ENCODE assay signal across 10 cellular contexts in genomic region chr22:35684270-35684700, GRCh38. TPM values are rescaled to one million over a fixed set of nuclear protein-coding genes. Genes with fewer than 3 reads are reported as not detected.
DNase-seq lines count a peak whose midpoint lies in the region; ATAC-seq, FAIRE-seq and TF ChIP-seq lines count a peak whose summit lies in the region.
"Had no signal": no experiment of that assay in that cellular context is flagged by ENCODE, and none has a peak within 500 bp of the region (broad histone marks: within the 10 kb centered on the region; RNA-seq: fewer than 3 reads in every experiment).

No MANE protein-coding gene starts in this region.

- no peak overlapping the region for H2BK12ac ChIP-seq in H1 (ENCODE audit: low read depth, low read length)

- TF ChIP-seq CTCF in GM06990 (IDR thresholded peaks at IDR 0.05; ENCODE audit: insufficient read depth, low read length, poor library complexity, severe bottlenecking) = peak; percentile 16
- TF ChIP-seq CTCF in H1 (IDR thresholded peaks at IDR 0.05; ENCODE audit: control extremely low read depth in 1 of 3, insufficient read depth in 1 of 3, low read depth in 1 of 3, low read length in 3 of 3) = peak; percentile 22 to 60 (median 57)
- TF ChIP-seq CTCF in mesothelial cell of epicardium (IDR thresholded peaks at IDR 0.05; ENCODE audit: unreplicated experiment) = no peak
- TF ChIP-seq CTCF in omental fat pad (IDR thresholded peaks at IDR 0.05) = no peak

- H3K9me3 ChIP-seq in H1 (ENCODE audit: insufficient read depth in 2 of 2, low read depth in 1 of 2, low read length in 1 of 2) = no peaks in the 10 kb centered on the region

- H2BK120ac ChIP-seq in H1 (replicated peaks; ENCODE audit: low read depth, low read length) = no peak overlapping the region

- H3K4ac ChIP-seq in H1 (replicated peaks; ENCODE audit: insufficient read length, low read depth, low read length) = no peak overlapping the region

- H4K5ac ChIP-seq in H1 (ENCODE audit: insufficient read length, low read depth, low read length) = no peak overlapping the region

- DNase-seq in GM06990 (ENCODE audit: extremely low read depth, insufficient read length) (no peak), NCI-H69 (lab: John Stamatoyannopoulos, UW) (peak; percentile 55), H1 (ENCODE audit: low read depth in 1 of 2, low spot score in 2 of 2) (peak in 1 of 2 experiments; percentile 61), mucosa of gallbladder (ENCODE audit: low spot score) (peak; percentile 21), mesothelial cell of epicardium (ENCODE audit: low spot score in 2 of 2, unreplicated experiment in 2 of 2) (no peak), omental fat pad (ENCODE audit: low spot score) (no peak)
- no peak for DNase-seq in stimulated activated CD4-positive, alpha-beta T cell treated with anti-CD3 and anti-CD28 coated beads, Interleukin-2, amount 100 ng/mL, for 48 hours

- H2BK5ac ChIP-seq in H1 (ENCODE audit: low read depth, low read length) = no peak overlapping the region

- peak; percentile 68 to 76 for TF ChIP-seq RAD21 in H1 (IDR thresholded peaks at IDR 0.05 in 1 of 2, conservative IDR thresholded peaks at IDR 0.05 in 1 of 2; ENCODE audit: low read depth in 2 of 2, low read length in 2 of 2)

- no peak overlapping the region for H3K27ac Mint-ChIP-seq in mesothelial cell of epicardium

- no peak overlapping the region for H3K23ac ChIP-seq in H1 (ENCODE audit: insufficient read length)

- H4K91ac ChIP-seq in H1 (replicated peaks; ENCODE audit: insufficient read length, low read length) = no peak overlapping the region

- no peaks in the 10 kb centered on the region for H3K79me1 ChIP-seq in H1 (ENCODE audit: low read depth, low read length)

- H3K18ac ChIP-seq in H1 (ENCODE audit: extremely low read depth, low read length) = no peak overlapping the region

- no peak overlapping the region for H3K4me2 ChIP-seq in H1 (ENCODE audit: insufficient read depth in 1 of 2, low read depth in 2 of 2, low read length in 2 of 2)

- H3K4me1 ChIP-seq in H1 (replicated peaks in 1 of 4; ENCODE audit: control insufficient read depth in 3 of 4, insufficient read depth in 4 of 4, low read length in 3 of 4) = no peaks in the 10 kb centered on the region

- H2BK20ac ChIP-seq in H1 (ENCODE audit: low read length) = no peak overlapping the region

- H3K27me3 ChIP-seq in GM06990 (replicated peaks; ENCODE audit: control insufficient read depth, insufficient read depth, low read length) = no peaks in the 10 kb centered on the region
- H3K27me3 ChIP-seq in H1 (replicated peaks in 1 of 4; ENCODE audit: control insufficient read depth in 3 of 4, extremely low read depth in 1 of 4, insufficient read depth in 3 of 4, low read length in 3 of 4) = no peaks in the 10 kb centered on the region

- H2AFZ ChIP-seq in H1 (ENCODE audit: low read length) = peak overlapping the region; percentile 29; the same call in 1 of the 2 replicates

- H3K4me1 Mint-ChIP-seq in mesothelial cell of epicardium = no peaks in the 10 kb centered on the region

- TF ChIP-seq EP300 in H1 (IDR thresholded peaks at IDR 0.05; ENCODE audit: borderline replicate concordance in 1 of 2, low read depth in 2 of 2, low read length in 2 of 2) = no peak

- no peaks in the 10 kb centered on the region for H4K20me1 ChIP-seq in H1 (replicated peaks in 1 of 2; ENCODE audit: control insufficient read depth in 1 of 2, insufficient read depth in 2 of 2, low read length in 2 of 2)

- no peaks in the 10 kb centered on the region for H3K27me3 Mint-ChIP-seq in mesothelial cell of epicardium (ENCODE audit: low read depth)

- H3K9me3 Mint-ChIP-seq in mesothelial cell of epicardium = peaks cover 13% of the 10 kb centered on the region

- H2AK5ac ChIP-seq in H1 (ENCODE audit: low read depth, low read length) = no peak overlapping the region

- H3K4me3 ChIP-seq in GM06990 (replicated peaks; ENCODE audit: low read depth, low read length) (no peak overlapping the region), H1 (ENCODE audit: extremely low read depth in 1 of 4, insufficient read depth in 2 of 4, low read depth in 3 of 4, low read length in 4 of 4) (no peak overlapping the region)

- no peak overlapping the region for H3K4me3 Mint-ChIP-seq in mesothelial cell of epicardium

- TF ChIP-seq POLR2A in H1 (IDR thresholded peaks at IDR 0.05; ENCODE audit: control extremely low read depth in 1 of 2, low read depth in 2 of 2, low read length in 2 of 2) = no peak

- peak; percentile 55 for FAIRE-seq in H1 (lab: Jason Lieb, UNC)
- FAIRE-seq: GM18507 had no signal

- POLR2A ChIA-PET in H1 (lab: Charles Lee; ENCODE audit: partially characterized antibody) = interaction anchor here (0.7 to 1.4 kb wide), 3 partner anchors 9 to 36 kb away, joined by 3 to 4 read pairs (median 3); partner anchors contain the start of gene APOL6

- H3K36me3 ChIP-seq in GM06990 (ENCODE audit: control insufficient read depth, insufficient read depth, low read length) (no peaks in the 10 kb centered on the region), H1 (ENCODE audit: control insufficient read depth in 2 of 4, insufficient read depth in 4 of 4, low read length in 3 of 4) (no peaks in the 10 kb centered on the region)

- no peak overlapping the region for H3K56ac ChIP-seq in H1 (replicated peaks; ENCODE audit: insufficient read length, low read depth, low read length)

- no peaks in the 10 kb centered on the region for H3K79me2 ChIP-seq in H1 (ENCODE audit: control insufficient read depth in 1 of 2, insufficient read depth in 2 of 2, low read length in 2 of 2)

- no peak overlapping the region for H3K14ac ChIP-seq in H1 (ENCODE audit: insufficient read length)

- ATAC-seq in GM21390 (IDR thresholded peaks at IDR 0.05; ENCODE audit: unreplicated experiment) (no peak), omental fat pad (ENCODE audit: low FRiP score) (no peak)

- CTCF ChIA-PET in H1 (lab: Charles Lee; ENCODE audit: partially characterized antibody) = interaction anchor here (0.5 to 3.6 kb wide), 34 partner anchors 8 to 498 kb away, joined by 3 to 25 read pairs (median 4); partner anchors contain the start of gene APOL5

- peaks cover 2% of the 10 kb centered on the region; the same call in 1 of the 2 replicates for H3K23me2 ChIP-seq in H1 (ENCODE audit: low read depth, low read length)

- WGBS in H1 (ENCODE audit: extremely low coverage in 1 of 2, insufficient coverage in 1 of 2, insufficient read length in 1 of 2, insufficient replicate concordance in 2 of 2, low coverage in 1 of 2, low lambda C conversion rate in 2 of 2, missing lambda C conversion rate in 1 of 2), 2 experiments = 52% methylated on average over 3 of the region's 3 CpGs; no CpG with 5 or more reads in 1 of the 2 experiments

- no peaks in the 10 kb centered on the region for H3K36me3 Mint-ChIP-seq in mesothelial cell of epicardium

- H4K8ac ChIP-seq in H1 (ENCODE audit: extremely low read depth, insufficient read depth, low read length) = no peak overlapping the region

- no peak overlapping the region for H3K9ac ChIP-seq in H1 (replicated peaks in 1 of 4; ENCODE audit: extremely low read depth in 1 of 4, low read depth in 3 of 4, low read length in 3 of 4)

- H3K27ac ChIP-seq in H1 (ENCODE audit: low read depth, low read length) = no peak overlapping the region

- no peak overlapping the region for H2BK15ac ChIP-seq in H1 (ENCODE audit: low read length)

TF ChIP-seq in H1, 55 proteins besides CTCF, POLR2A, EP300 and RAD21 (continues in another document):
- TF ChIP-seq PHF8 (conservative IDR thresholded peaks at IDR 0.05; ENCODE audit: low read depth, low read length) (no peak), SUZ12 (IDR thresholded peaks at IDR 0.05; ENCODE audit: low read length) (no peak), KDM4A (IDR thresholded peaks at IDR 0.05; ENCODE audit: low read depth, low read length, severe bottlenecking) (no peak), RXRA (IDR thresholded peaks at IDR 0.05; ENCODE audit: insufficient read depth, low read depth, low read length) (no peak), E2F6 (IDR thresholded peaks at IDR 0.05) (no peak), EZH2 (IDR thresholded peaks at IDR 0.05; ENCODE audit: low read depth, low read length, severe bottlenecking) (no peak), TBP (IDR thresholded peaks at IDR 0.05; ENCODE audit: low read depth, low read length) (no peak), RBBP5 (IDR thresholded peaks at IDR 0.05; ENCODE audit: borderline replicate concordance, low read depth, low read length) (no peak), KDM1A (IDR thresholded peaks at IDR 0.05; ENCODE audit: borderline replicate concordance, low read length) (no peak), YY1 (IDR thresholded peaks at IDR 0.05; ENCODE audit: low read depth, low read length) (no peak)

RNA-seq across cellular contexts. Expression of gene APOL5, which starts 33.4 kb away (rescaled TPM):
- not detected in 2 replicates for total RNA-seq in H1 (2021; fragmentation: NEBNext Ultra II Directional; extraction: Animal tissue kit (Norgen Biotek cat#: 25700))
- polyA plus RNA-seq in H1 (2011; rRNA removed) = not detected in 2 replicates
- polyA plus RNA-seq in H1 (2011; cell fraction: cytosol; rRNA removed) = not detected
- not detected for polyA plus RNA-seq in H1 (2011; cell fraction: nucleus; rRNA removed)
- polyA plus RNA-seq in H1 (2012, experiment 1 of 2) = not detected in 4 replicates
- not detected for polyA plus RNA-seq in H1 (2012, experiment 2 of 2)
- not detected for polyA plus RNA-seq in H1 (2013, experiment 1 of 2)
- not detected for polyA plus RNA-seq in H1 (2013, experiment 2 of 2)
- polyA minus RNA-seq in H1 (2011; rRNA and poly(A)+ RNA removed) = not detected in 2 replicates
- polyA minus RNA-seq in H1 (2011; cell fraction: cytosol; rRNA and poly(A)+ RNA removed) = not detected
- not detected for polyA minus RNA-seq in H1 (2011; cell fraction: nucleus; rRNA and poly(A)+ RNA removed)
- not detected for total RNA-seq in mucosa of gallbladder
- not detected in 3 replicates for total RNA-seq in mesothelial cell of epicardium
- total RNA-seq in omental fat pad = not detected
- total RNA-seq: activated CD8-positive, alpha-beta memory T cell treated with anti-CD3 and anti-CD28 coated beads for 36 hours had no signal

RNA-seq across cellular contexts. Expression of gene APOL6, which starts 36.0 kb away (rescaled TPM):
- 0.13 TPM in 2 replicates for total RNA-seq in H1 (2021; fragmentation: NEBNext Ultra II Directional; extraction: Animal tissue kit (Norgen Biotek cat#: 25700))
- 0.06 and 0.08 TPM in 2 replicates for polyA plus RNA-seq in H1 (2011; rRNA removed)
- polyA plus RNA-seq in H1 (2011; cell fraction: cytosol; rRNA removed) = 0.10 TPM
- polyA plus RNA-seq in H1 (2011; cell fraction: nucleus; rRNA removed) = 0.09 TPM
- 0.08 to 0.17 TPM (median 0.11 TPM) in 4 replicates for polyA plus RNA-seq in H1 (2012, experiment 1 of 2)
- polyA plus RNA-seq in H1 (2012, experiment 2 of 2) = 0.04 TPM
- 0.10 TPM for polyA plus RNA-seq in H1 (2013, experiment 1 of 2)
- 0.07 TPM for polyA plus RNA-seq in H1 (2013, experiment 2 of 2)
- polyA minus RNA-seq in H1 (2011; rRNA and poly(A)+ RNA removed) = 0.19 and 0.34 TPM in 2 replicates
- polyA minus RNA-seq in H1 (2011; cell fraction: cytosol; rRNA and poly(A)+ RNA removed) = 0.22 TPM
- 0.60 TPM for polyA minus RNA-seq in H1 (2011; cell fraction: nucleus; rRNA and poly(A)+ RNA removed)
- total RNA-seq in mucosa of gallbladder (27.0 TPM), mesothelial cell of epicardium (1.1 to 1.2 TPM (median 1.2 TPM) in 3 replicates), omental fat pad (100 to 1,000 TPM in 1 of 4 donors, 10 to 100 TPM in 3; 53.8 to 104 (median 75.1) TPM)

Comparison
In these comparisons a context has a peak if more than half of its experiments do, and no peak if none do; other contexts are left out.
1. DNase-seq: peak in NCI-H69 (single experiment) and mucosa of gallbladder (single experiment); none in GM06990 (single experiment), stimulated activated CD4-positive, alpha-beta T cell treated with anti-CD3 and anti-CD28 coated beads, Interleukin-2, amount 100 ng/mL, for 48 hours (0 of 2), mesothelial cell of epicardium (0 of 2) and omental fat pad (single experiment).
2. CTCF ChIP-seq: peak in GM06990 (single experiment) and H1 (3 of 3); none in mesothelial cell of epicardium (single experiment) and omental fat pad (0 of 3).
3. RNA of gene APOL6, which starts 36.0 kb away (total RNA-seq): 53.8 to 104 TPM in omental fat pad and 27.0 TPM in mucosa of gallbladder (single experiment); 1.1 to 1.2 TPM in mesothelial cell of epicardium and 0.13 TPM in H1; every median in the first group is over 10 times any median in the second.